In genomic region chr15:89227425-89227824, GRCh38 we compare ENCODE assay signal across 1 cellular context.
TF ChIP-seq lines count a peak whose summit lies in the region.

No MANE protein-coding gene starts in this region.

TF ChIP-seq in HepG2, 621 proteins besides CTCF, POLR2A, EP300 and RAD21:
- TF ChIP-seq HNRNPUL1 (IDR thresholded peaks at IDR 0.05; ENCODE audit: low read depth, low read length) (no peak), ZNF484 (CRISPR knock-in tag; IDR thresholded peaks at IDR 0.05; ENCODE audit: borderline replicate concordance, low read depth) (no peak), ZNF44 (CRISPR knock-in tag; IDR thresholded peaks at IDR 0.05) (no peak), E2F2 (CRISPR knock-in tag; IDR thresholded peaks at IDR 0.05; ENCODE audit: borderline replicate concordance) (no peak), NFIC (IDR thresholded peaks at IDR 0.05; ENCODE audit: low read length) (no peak), THRA (CRISPR knock-in tag; IDR thresholded peaks at IDR 0.05; ENCODE audit: borderline replicate concordance) (no peak), ZNF782 (CRISPR knock-in tag; IDR thresholded peaks at IDR 0.05; ENCODE audit: borderline replicate concordance) (no peak), CENPBD1 (CRISPR knock-in tag; IDR thresholded peaks at IDR 0.05; ENCODE audit: borderline replicate concordance, low read depth) (no peak), KLF11 (CRISPR knock-in tag; IDR thresholded peaks at IDR 0.05) (no peak)
